In genomic region chr1:33295023-33295422, GRCh38 we compare ENCODE assay signal across 15 cellular contexts. TPM values are rescaled to one million over a fixed set of nuclear protein-coding genes. Genes with fewer than 3 reads are reported as not detected.
DNase-seq lines count a peak whose midpoint lies in the region; ATAC-seq and TF ChIP-seq lines count a peak whose summit lies in the region.
"Had no signal": no experiment of that assay in that cellular context is flagged by ENCODE, and none has a peak within 500 bp of the region (broad histone marks: within the 10 kb centered on the region; RNA-seq: fewer than 3 reads in every experiment).

No MANE protein-coding gene starts in this region.

- H3K4me1 Mint-ChIP-seq in activated T-helper 1 cell treated with anti-CD3 and anti-CD28 coated beads, Interleukin-12 subunit alpha, Interleukin-12 subunit beta, Interleukin-2, Interleukin-4 antibody, amounts not matched to agents 30 ng/mL and 10 ng/mL and 1 ng/mL, durations not matched to agents 14 hours and 24 hours and 36 hours (ENCODE audit: low read depth) = peaks cover 8% of the 10 kb centered on the region

- TF ChIP-seq CTCF in right atrium auricular region (IDR thresholded peaks at IDR 0.05) (no peak), coronary artery (IDR thresholded peaks at IDR 0.05) (no peak), neutrophil (IDR thresholded peaks at IDR 0.05) (no peak), upper lobe of right lung (IDR thresholded peaks at IDR 0.05) (no peak)

- peak overlapping the region; percentile 41 to 61 for H3K27ac ChIP-seq in right atrium auricular region
- H3K27ac ChIP-seq in coronary artery = peak overlapping the region; percentile 15 to 53
- peak overlapping the region; percentile 27 for H3K27ac ChIP-seq in neutrophil
- H3K27ac ChIP-seq in upper lobe of right lung = peak overlapping the region; percentile 18
- H3K27ac ChIP-seq: C4-2B, prostate gland had no signal

- H3K4me3 ChIP-seq in right atrium auricular region (no peak overlapping the region), coronary artery (no peak overlapping the region), neutrophil (ENCODE audit: low read depth in 1 of 2, low read length in 1 of 2) (no peak overlapping the region), upper lobe of right lung (no peak overlapping the region)
- H3K4me3 ChIP-seq: prostate gland had no signal

- no peak overlapping the region for H3K4me3 Mint-ChIP-seq in activated T-helper 1 cell treated with anti-CD3 and anti-CD28 coated beads, Interleukin-12 subunit alpha, Interleukin-12 subunit beta, Interleukin-2, Interleukin-4 antibody, amounts not matched to agents 30 ng/mL and 10 ng/mL and 1 ng/mL, durations not matched to agents 14 hours and 24 hours and 36 hours
- H3K4me3 Mint-ChIP-seq: central memory CD8-positive, alpha-beta T cell; naive B cell had no signal

- no peaks in the 10 kb centered on the region for H3K9me3 Mint-ChIP-seq in activated T-helper 1 cell treated with anti-CD3 and anti-CD28 coated beads, Interleukin-12 subunit alpha, Interleukin-12 subunit beta, Interleukin-2, Interleukin-4 antibody, amounts not matched to agents 30 ng/mL and 10 ng/mL and 1 ng/mL, durations not matched to agents 14 hours and 24 hours and 36 hours
- H3K9me3 Mint-ChIP-seq: central memory CD8-positive, alpha-beta T cell; naive B cell had no signal

- peaks cover 24% of the 10 kb centered on the region for H3K36me3 ChIP-seq in right atrium auricular region
- peaks cover 36% of the 10 kb centered on the region for H3K36me3 ChIP-seq in neutrophil
- H3K36me3 ChIP-seq in upper lobe of right lung = peaks cover 47% of the 10 kb centered on the region
- H3K36me3 ChIP-seq: prostate gland had no signal

- H3K27me3 ChIP-seq in right atrium auricular region (no peaks in the 10 kb centered on the region), neutrophil (no peaks in the 10 kb centered on the region), upper lobe of right lung (no peaks in the 10 kb centered on the region)

- H3K9me3 ChIP-seq in right atrium auricular region (no peaks in the 10 kb centered on the region), neutrophil (no peaks in the 10 kb centered on the region), upper lobe of right lung (no peaks in the 10 kb centered on the region)
- H3K9me3 ChIP-seq: prostate gland had no signal

- H3K27ac Mint-ChIP-seq in activated T-helper 1 cell treated with anti-CD3 and anti-CD28 coated beads, Interleukin-12 subunit alpha, Interleukin-12 subunit beta, Interleukin-2, Interleukin-4 antibody, amounts not matched to agents 30 ng/mL and 10 ng/mL and 1 ng/mL, durations not matched to agents 14 hours and 24 hours and 36 hours = no peak overlapping the region

- H3K4me1 ChIP-seq in right atrium auricular region = peaks cover 0 to 19% of the 10 kb centered on the region in 2 donors
- H3K4me1 ChIP-seq in neutrophil (ENCODE audit: control insufficient read depth in 1 of 2, insufficient read depth in 1 of 2, low read depth in 1 of 2, low read length in 1 of 2) = peaks cover 9 to 13% of the 10 kb centered on the region in 2 experiments
- H3K4me1 ChIP-seq in upper lobe of right lung = peaks cover 15% of the 10 kb centered on the region
- H3K4me1 ChIP-seq: prostate gland had no signal

- ATAC-seq in Right ventricle myocardium inferior (no peak), upper lobe of right lung (no peak), GM19328 (IDR thresholded peaks at IDR 0.05; ENCODE audit: unreplicated experiment) (no peak)
- ATAC-seq in stimulated activated naive CD8-positive, alpha-beta T cell treated with anti-CD3 and anti-CD28 coated beads, Interleukin-15, Interleukin-2, amounts not matched to agents 100 U/mL and 50 U/mL, for 24 hours = no peak

- peaks cover 8% of the 10 kb centered on the region for H3K36me3 Mint-ChIP-seq in activated T-helper 1 cell treated with anti-CD3 and anti-CD28 coated beads, Interleukin-12 subunit alpha, Interleukin-12 subunit beta, Interleukin-2, Interleukin-4 antibody, amounts not matched to agents 30 ng/mL and 10 ng/mL and 1 ng/mL, durations not matched to agents 14 hours and 24 hours and 36 hours (ENCODE audit: low read depth)

- H3K27me3 Mint-ChIP-seq in activated T-helper 1 cell treated with anti-CD3 and anti-CD28 coated beads, Interleukin-12 subunit alpha, Interleukin-12 subunit beta, Interleukin-2, Interleukin-4 antibody, amounts not matched to agents 30 ng/mL and 10 ng/mL and 1 ng/mL, durations not matched to agents 14 hours and 24 hours and 36 hours (ENCODE audit: insufficient read depth) = no peaks in the 10 kb centered on the region
- H3K27me3 Mint-ChIP-seq: central memory CD8-positive, alpha-beta T cell; naive B cell had no signal

- DNase-seq in right atrium auricular region (ENCODE audit: low spot score) = no peak
- DNase-seq in Right ventricle myocardium inferior (ENCODE audit: missing footprints) = no peak
- no peak for DNase-seq in coronary artery (ENCODE audit: low spot score)
- peak; percentile 64 for DNase-seq in upper lobe of right lung
- DNase-seq in activated T-helper 1 cell treated with anti-CD3 and anti-CD28 coated beads, Interleukin-12 subunit alpha, Interleukin-12 subunit beta, Interleukin-2, Interleukin-4 antibody, amounts not matched to agents 30 ng/mL and 10 ng/mL and 1 ng/mL, durations not matched to agents 14 hours and 24 hours and 36 hours (ENCODE audit: low spot score) = no peak
- DNase-seq in stimulated activated naive CD8-positive, alpha-beta T cell treated with anti-CD3 and anti-CD28 coated beads, Interleukin-15, Interleukin-2, amounts not matched to agents 100 U/mL and 50 U/mL, for 24 hours = no peak

- intact Hi-C loops in Right ventricle myocardium inferior (cut with DNase I) = loop anchor here (1.0 to 5.0 kb wide), 5 partner anchors 72 to 318 kb away; no protein-coding TSS in a partner anchor
- intact Hi-C loops in upper lobe of right lung (cut with DNase I) = loop anchor here (5.0 to 10.0 kb wide), 2 partner anchors 72 to 160 kb away; no protein-coding TSS in a partner anchor
- intact Hi-C loops in activated T-helper 1 cell treated with anti-CD3 and anti-CD28 coated beads, Interleukin-12 subunit alpha, Interleukin-12 subunit beta, Interleukin-2, Interleukin-4 antibody, amounts not matched to agents 30 ng/mL and 10 ng/mL and 1 ng/mL, durations not matched to agents 14 hours and 24 hours and 36 hours (cut with micrococcal nuclease) = loop anchor here (1.0 to 5.0 kb wide), 5 partner anchors 38 to 183 kb away; partner anchors contain the start of gene ZNF362

RNA-seq across cellular contexts. Expression of gene A3GALT2, which starts 25.9 kb away (rescaled TPM):
- total RNA-seq in right atrium auricular region (not detected), Right ventricle myocardium inferior (not detected), upper lobe of right lung (not detected)
- not detected in 2 replicates for total RNA-seq in activated T-helper 1 cell treated with anti-CD3 and anti-CD28 coated beads, Interleukin-12 subunit alpha, Interleukin-12 subunit beta, Interleukin-2, Interleukin-4 antibody, amounts not matched to agents 30 ng/mL and 10 ng/mL and 1 ng/mL, durations not matched to agents 14 hours and 24 hours and 36 hours
- total RNA-seq: lung microvascular endothelial cell, NCI-H460, temporal lobe had no signal

RNA-seq across cellular contexts. Expression of gene ZNF362, which starts 38.7 kb away (rescaled TPM):
- total RNA-seq in right atrium auricular region = 10 to 100 TPM; 23.5 to 50.5 TPM
- total RNA-seq in Right ventricle myocardium inferior = 30.3 TPM
- total RNA-seq in upper lobe of right lung = 31.8 TPM
- total RNA-seq in activated T-helper 1 cell treated with anti-CD3 and anti-CD28 coated beads, Interleukin-12 subunit alpha, Interleukin-12 subunit beta, Interleukin-2, Interleukin-4 antibody, amounts not matched to agents 30 ng/mL and 10 ng/mL and 1 ng/mL, durations not matched to agents 14 hours and 24 hours and 36 hours = 13.8 and 14.6 TPM in 2 replicates
